1 cellular context compared by ENCODE assay signal in genomic region chr19:9871626-9872338, GRCh38.
TF ChIP-seq lines count a peak whose summit lies in the region.

No MANE protein-coding gene starts in this region.

TF ChIP-seq in HepG2, 621 proteins besides CTCF, POLR2A, EP300 and RAD21 (continued from another document and continues in another):
- TF ChIP-seq, protein P1, sequence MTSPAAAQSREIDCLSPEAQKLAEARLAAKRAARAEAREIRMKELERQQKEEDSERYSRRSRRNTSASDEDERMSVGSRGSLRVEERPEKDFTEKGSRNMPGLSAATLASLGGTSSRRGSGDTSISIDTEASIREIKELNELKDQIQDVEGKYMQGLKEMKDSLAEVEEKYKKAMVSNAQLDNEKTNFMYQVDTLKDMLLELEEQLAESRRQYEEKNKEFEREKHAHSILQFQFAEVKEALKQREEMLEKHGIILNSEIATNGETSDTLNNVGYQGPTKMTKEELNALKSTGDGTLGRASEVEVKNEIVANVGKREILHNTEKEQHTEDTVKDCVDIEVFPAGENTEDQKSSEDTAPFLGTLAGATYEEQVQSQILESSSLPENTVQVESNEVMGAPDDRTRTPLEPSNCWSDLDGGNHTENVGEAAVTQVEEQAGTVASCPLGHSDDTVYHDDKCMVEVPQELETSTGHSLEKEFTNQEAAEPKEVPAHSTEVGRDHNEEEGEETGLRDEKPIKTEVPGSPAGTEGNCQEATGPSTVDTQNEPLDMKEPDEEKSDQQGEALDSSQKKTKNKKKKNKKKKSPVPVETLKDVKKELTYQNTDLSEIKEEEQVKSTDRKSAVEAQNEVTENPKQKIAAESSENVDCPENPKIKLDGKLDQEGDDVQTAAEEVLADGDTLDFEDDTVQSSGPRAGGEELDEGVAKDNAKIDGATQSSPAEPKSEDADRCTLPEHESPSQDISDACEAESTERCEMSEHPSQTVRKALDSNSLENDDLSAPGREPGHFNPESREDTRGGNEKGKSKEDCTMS (CRISPR knock-in tag; conservative IDR thresholded peaks at IDR 0.05) = no peak
- TF ChIP-seq FOXK1 (CRISPR knock-in tag; IDR thresholded peaks at IDR 0.05; ENCODE audit: borderline replicate concordance, low read depth) (no peak), ZNF883 (CRISPR knock-in tag; IDR thresholded peaks at IDR 0.05; ENCODE audit: not compliant biosample characterization) (no peak), RXRA (CRISPR knock-in tag; IDR thresholded peaks at IDR 0.05) (0 out of 2 replicates have a peak, but pooled peaks have one; percentile 14), MBD4 (IDR thresholded peaks at IDR 0.05; ENCODE audit: borderline replicate concordance, low read length) (no peak), THAP11 (CRISPR knock-in tag; IDR thresholded peaks at IDR 0.05) (0 out of 2 replicates have a peak, but pooled peaks have one; percentile 31), PAF1 (CRISPR knock-in tag; IDR thresholded peaks at IDR 0.05) (no peak), ZMYM4 (CRISPR knock-in tag; IDR thresholded peaks at IDR 0.05) (0 out of 2 replicates have a peak, but pooled peaks have one; percentile 16), TBX2 (CRISPR knock-in tag; IDR thresholded peaks at IDR 0.05; ENCODE audit: borderline replicate concordance) (peak; percentile 42; the same call in 1 of the 2 replicates), NCOA1 (CRISPR knock-in tag; IDR thresholded peaks at IDR 0.05) (no peak), BHLHE40 (IDR thresholded peaks at IDR 0.05; ENCODE audit: low read length) (0 out of 2 replicates have a peak, but pooled peaks have one; percentile 14), ZC3H13 (CRISPR knock-in tag; IDR thresholded peaks at IDR 0.05) (no peak), PHF21A (CRISPR knock-in tag; IDR thresholded peaks at IDR 0.05) (no peak), GTF2F1 (IDR thresholded peaks at IDR 0.05; ENCODE audit: low read length) (no peak), MEIS1 (CRISPR knock-in tag; IDR thresholded peaks at IDR 0.05; ENCODE audit: borderline replicate concordance) (no peak), ZC3H4 (CRISPR knock-in tag; IDR thresholded peaks at IDR 0.05; ENCODE audit: borderline replicate concordance) (no peak), FOXA1 (IDR thresholded peaks at IDR 0.05) (no peak), FOXA1 (CRISPR knock-in tag; IDR thresholded peaks at IDR 0.05) (peak; percentile 35; the same call in 1 of the 2 replicates), ZBTB7B (CRISPR knock-in tag; IDR thresholded peaks at IDR 0.05) (0 out of 2 replicates have a peak, but pooled peaks have one; percentile 52), ZNF713 (CRISPR knock-in tag; IDR thresholded peaks at IDR 0.05) (no peak), ZNF512B (CRISPR knock-in tag; IDR thresholded peaks at IDR 0.05; ENCODE audit: borderline replicate concordance) (no peak), ZMYM3 (CRISPR knock-in tag; IDR thresholded peaks at IDR 0.05) (peak; percentile 25; the same call in 1 of the 2 replicates), ZNF546 (CRISPR knock-in tag; conservative IDR thresholded peaks at IDR 0.05) (no peak), ZNF530 (CRISPR knock-in tag; IDR thresholded peaks at IDR 0.05; ENCODE audit: low read depth) (no peak), RXRB (CRISPR knock-in tag; IDR thresholded peaks at IDR 0.05; ENCODE audit: borderline replicate concordance) (0 out of 2 replicates have a peak, but pooled peaks have one; percentile 20), MXI1 (IDR thresholded peaks at IDR 0.05; ENCODE audit: borderline replicate concordance, low read depth, low read length) (no peak), NR3C1 (CRISPR knock-in tag; IDR thresholded peaks at IDR 0.05) (no peak), PRMT3 (CRISPR knock-in tag; IDR thresholded peaks at IDR 0.05; ENCODE audit: borderline replicate concordance, low read depth) (no peak), ZNF343 (CRISPR knock-in tag; IDR thresholded peaks at IDR 0.05) (no peak), ZNF644 (CRISPR knock-in tag; IDR thresholded peaks at IDR 0.05; ENCODE audit: low read depth) (no peak), ZNF777 (CRISPR knock-in tag; IDR thresholded peaks at IDR 0.05) (no peak), ADNP (CRISPR knock-in tag; IDR thresholded peaks at IDR 0.05) (no peak), YEATS4 (CRISPR knock-in tag; IDR thresholded peaks at IDR 0.05; ENCODE audit: borderline replicate concordance) (no peak), MAF1 (CRISPR knock-in tag; IDR thresholded peaks at IDR 0.05; ENCODE audit: borderline replicate concordance) (no peak), NFKB2 (CRISPR knock-in tag; IDR thresholded peaks at IDR 0.05; ENCODE audit: borderline replicate concordance) (0 out of 2 replicates have a peak, but pooled peaks have one; percentile 2), RFX1 (IDR thresholded peaks at IDR 0.05) (no peak), ZEB1 (IDR thresholded peaks at IDR 0.05; ENCODE audit: insufficient replicate concordance, low read depth) (peak; percentile 97), SPEN (CRISPR knock-in tag; IDR thresholded peaks at IDR 0.05; ENCODE audit: low read depth) (0 out of 2 replicates have a peak, but pooled peaks have one; percentile 23), ZFP37 (CRISPR knock-in tag; IDR thresholded peaks at IDR 0.05; ENCODE audit: borderline replicate concordance) (no peak), ZBTB25 (CRISPR knock-in tag; IDR thresholded peaks at IDR 0.05) (no peak), HMG20A (CRISPR knock-in tag; IDR thresholded peaks at IDR 0.05; ENCODE audit: borderline replicate concordance) (peak; percentile 45; the same call in 1 of the 2 replicates), CCDC6 (CRISPR knock-in tag; IDR thresholded peaks at IDR 0.05) (no peak), TARDBP (CRISPR knock-in tag; IDR thresholded peaks at IDR 0.05) (no peak), ZFX (CRISPR knock-in tag; IDR thresholded peaks at IDR 0.05; ENCODE audit: low read depth) (peak; percentile 61), ZNF710 (CRISPR knock-in tag; IDR thresholded peaks at IDR 0.05; ENCODE audit: borderline replicate concordance) (peak; percentile 40; the same call in 1 of the 2 replicates), ZNF746 (CRISPR knock-in tag; IDR thresholded peaks at IDR 0.05) (no peak), MED13 (CRISPR knock-in tag; IDR thresholded peaks at IDR 0.05) (no peak), HOXA9 (CRISPR knock-in tag; IDR thresholded peaks at IDR 0.05; ENCODE audit: borderline replicate concordance) (no peak), SOX5 (CRISPR knock-in tag; IDR thresholded peaks at IDR 0.05; ENCODE audit: borderline replicate concordance) (peak; percentile 35; the same call in 1 of the 2 replicates), ZNF431 (CRISPR knock-in tag; IDR thresholded peaks at IDR 0.05; ENCODE audit: borderline replicate concordance, low read depth) (no peak)
- TF ChIP-seq, protein P2, sequence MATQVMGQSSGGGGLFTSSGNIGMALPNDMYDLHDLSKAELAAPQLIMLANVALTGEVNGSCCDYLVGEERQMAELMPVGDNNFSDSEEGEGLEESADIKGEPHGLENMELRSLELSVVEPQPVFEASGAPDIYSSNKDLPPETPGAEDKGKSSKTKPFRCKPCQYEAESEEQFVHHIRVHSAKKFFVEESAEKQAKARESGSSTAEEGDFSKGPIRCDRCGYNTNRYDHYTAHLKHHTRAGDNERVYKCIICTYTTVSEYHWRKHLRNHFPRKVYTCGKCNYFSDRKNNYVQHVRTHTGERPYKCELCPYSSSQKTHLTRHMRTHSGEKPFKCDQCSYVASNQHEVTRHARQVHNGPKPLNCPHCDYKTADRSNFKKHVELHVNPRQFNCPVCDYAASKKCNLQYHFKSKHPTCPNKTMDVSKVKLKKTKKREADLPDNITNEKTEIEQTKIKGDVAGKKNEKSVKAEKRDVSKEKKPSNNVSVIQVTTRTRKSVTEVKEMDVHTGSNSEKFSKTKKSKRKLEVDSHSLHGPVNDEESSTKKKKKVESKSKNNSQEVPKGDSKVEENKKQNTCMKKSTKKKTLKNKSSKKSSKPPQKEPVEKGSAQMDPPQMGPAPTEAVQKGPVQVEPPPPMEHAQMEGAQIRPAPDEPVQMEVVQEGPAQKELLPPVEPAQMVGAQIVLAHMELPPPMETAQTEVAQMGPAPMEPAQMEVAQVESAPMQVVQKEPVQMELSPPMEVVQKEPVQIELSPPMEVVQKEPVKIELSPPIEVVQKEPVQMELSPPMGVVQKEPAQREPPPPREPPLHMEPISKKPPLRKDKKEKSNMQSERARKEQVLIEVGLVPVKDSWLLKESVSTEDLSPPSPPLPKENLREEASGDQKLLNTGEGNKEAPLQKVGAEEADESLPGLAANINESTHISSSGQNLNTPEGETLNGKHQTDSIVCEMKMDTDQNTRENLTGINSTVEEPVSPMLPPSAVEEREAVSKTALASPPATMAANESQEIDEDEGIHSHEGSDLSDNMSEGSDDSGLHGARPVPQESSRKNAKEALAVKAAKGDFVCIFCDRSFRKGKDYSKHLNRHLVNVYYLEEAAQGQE (IDR thresholded peaks at IDR 0.05; ENCODE audit: borderline replicate concordance in 1 of 2, low read depth in 1 of 2, low read length in 2 of 2) = no peak
- TF ChIP-seq, protein P3, sequence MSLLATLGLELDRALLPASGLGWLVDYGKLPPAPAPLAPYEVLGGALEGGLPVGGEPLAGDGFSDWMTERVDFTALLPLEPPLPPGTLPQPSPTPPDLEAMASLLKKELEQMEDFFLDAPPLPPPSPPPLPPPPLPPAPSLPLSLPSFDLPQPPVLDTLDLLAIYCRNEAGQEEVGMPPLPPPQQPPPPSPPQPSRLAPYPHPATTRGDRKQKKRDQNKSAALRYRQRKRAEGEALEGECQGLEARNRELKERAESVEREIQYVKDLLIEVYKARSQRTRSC (CRISPR knock-in tag; IDR thresholded peaks at IDR 0.05; ENCODE audit: low read depth) = no peak
- TF ChIP-seq, protein P4, sequence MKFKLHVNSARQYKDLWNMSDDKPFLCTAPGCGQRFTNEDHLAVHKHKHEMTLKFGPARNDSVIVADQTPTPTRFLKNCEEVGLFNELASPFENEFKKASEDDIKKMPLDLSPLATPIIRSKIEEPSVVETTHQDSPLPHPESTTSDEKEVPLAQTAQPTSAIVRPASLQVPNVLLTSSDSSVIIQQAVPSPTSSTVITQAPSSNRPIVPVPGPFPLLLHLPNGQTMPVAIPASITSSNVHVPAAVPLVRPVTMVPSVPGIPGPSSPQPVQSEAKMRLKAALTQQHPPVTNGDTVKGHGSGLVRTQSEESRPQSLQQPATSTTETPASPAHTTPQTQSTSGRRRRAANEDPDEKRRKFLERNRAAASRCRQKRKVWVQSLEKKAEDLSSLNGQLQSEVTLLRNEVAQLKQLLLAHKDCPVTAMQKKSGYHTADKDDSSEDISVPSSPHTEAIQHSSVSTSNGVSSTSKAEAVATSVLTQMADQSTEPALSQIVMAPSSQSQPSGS (CRISPR knock-in tag; IDR thresholded peaks at IDR 0.05) = no peak
